ENCODE assay signal across 24 cellular contexts in the genomic region with DNA sequence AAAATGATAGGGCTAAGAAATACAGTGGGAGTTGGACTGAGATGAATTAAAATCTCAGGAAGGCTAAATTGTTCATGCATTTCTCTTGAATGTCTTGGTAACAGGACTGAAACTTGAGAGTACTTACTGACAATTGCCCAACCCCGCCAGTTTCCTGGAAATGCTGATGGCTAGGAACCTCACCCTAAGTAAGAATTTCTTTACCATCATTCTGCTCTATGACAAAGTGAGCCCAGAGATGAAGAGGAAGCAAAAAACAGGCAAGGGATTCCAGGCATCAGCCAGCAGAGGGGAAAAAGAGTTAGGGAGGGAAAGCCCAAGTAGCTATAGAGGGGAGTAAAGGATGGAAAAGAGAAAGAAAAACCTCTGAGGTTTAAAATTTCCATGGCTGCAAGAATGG.
DNase-seq lines count a peak whose midpoint lies in the region; ATAC-seq, FAIRE-seq and TF ChIP-seq lines count a peak whose summit lies in the region.
"Had no signal": no experiment of that assay in that cellular context is flagged by ENCODE, and none has a peak within 500 bp of the region (broad histone marks: within the 10 kb centered on the region; RNA-seq: fewer than 3 reads in every experiment).

No MANE protein-coding gene starts in this region.

- H3K27ac ChIP-seq in astrocyte (ENCODE audit: low read depth, low read length) (no peak overlapping the region), mesenchymal stem cell (ENCODE audit: low read length, poor library complexity, severe bottlenecking) (no peak overlapping the region), osteoblast (ENCODE audit: low read depth, low read length) (no peak overlapping the region)
- H3K27ac ChIP-seq: A549, body of pancreas, pancreas, spleen had no signal

- H3K4ac ChIP-seq in mesenchymal stem cell (ENCODE audit: low read depth in 1 of 2, low read length in 2 of 2), result no peak overlapping the region

- no peaks in the 10 kb centered on the region for H4K20me1 ChIP-seq in astrocyte (ENCODE audit: insufficient read depth, low read length)
- no peaks in the 10 kb centered on the region for H4K20me1 ChIP-seq in osteoblast (ENCODE audit: insufficient read depth, low read length)

- H3K9ac ChIP-seq in astrocyte (ENCODE audit: low read length), result no peak overlapping the region
- no peak overlapping the region for H3K9ac ChIP-seq in mesenchymal stem cell (ENCODE audit: low read length)

- H3K27ac Mint-ChIP-seq in astrocyte (ENCODE audit: unreplicated experiment), result no peak overlapping the region
- H3K27ac Mint-ChIP-seq: activated CD4-positive, alpha-beta T cell treated with anti-CD3 and anti-CD28 coated beads, Interleukin-2, amount 10 ng/mL, durations not matched to agents 7 days and 5 days; activated naive CD8-positive, alpha-beta T cell treated with anti-CD3 and anti-CD28 coated beads, Interleukin-2, amount 50 U/mL, for 24 hours; natural killer cell treated with Interleukin-12 subunit alpha and Interleukin-12 subunit beta and Interleukin-15 and Interleukin-18, amount 100 ng/mL, for 72 hours had no signal

- H2BK15ac ChIP-seq in mesenchymal stem cell (ENCODE audit: low read depth, poor library complexity, severe bottlenecking), result no peak overlapping the region

- DNase-seq in H4 (ENCODE audit: low spot score), result peak; percentile 32
- DNase-seq in astrocyte (ENCODE audit: low read depth), result peak; percentile 18
- DNase-seq in fibroblast of pulmonary artery (ENCODE audit: low read depth), result peak; percentile 17
- peak; percentile 25 for DNase-seq in mesenchymal stem cell
- DNase-seq in SKM-1 (lab: John Stamatoyannopoulos, UW; ENCODE audit: unreplicated experiment), result no peak
- no peak for DNase-seq in osteoblast (ENCODE audit: insufficient read length, low spot score, missing footprints)
- DNase-seq: activated T-cell treated with anti-CD3 and anti-CD28 coated beads, Interleukin-2, amount 50 U/mL, for 4 hours; cerebellar nuclear complex; DMS153; left ventricle myocardium superior; NCI-H2029 treated with DMSO at 0.1 percent for 48 hours; spleen had no signal

- H3K4me2 ChIP-seq in astrocyte (ENCODE audit: low read length), result no peak overlapping the region
- H3K4me2 ChIP-seq in mesenchymal stem cell (ENCODE audit: low read length, poor library complexity, severe bottlenecking), result no peak overlapping the region
- H3K4me2 ChIP-seq in osteoblast (ENCODE audit: insufficient read depth, low read length), result no peak overlapping the region
- H3K4me2 ChIP-seq: A549 had no signal

- no peak overlapping the region for H3K4me3 ChIP-seq in astrocyte (ENCODE audit: insufficient read depth, low read depth, low read length)
- H3K4me3 ChIP-seq in fibroblast of pulmonary artery (replicated peaks; ENCODE audit: low read depth, low read length), result no peak overlapping the region
- H3K4me3 ChIP-seq in mesenchymal stem cell (ENCODE audit: insufficient read depth in 1 of 2, low read depth in 1 of 2, low read length in 2 of 2), result no peak overlapping the region
- H3K4me3 ChIP-seq in osteoblast (ENCODE audit: insufficient read depth, low read length), result no peak overlapping the region
- H3K4me3 ChIP-seq: A549, body of pancreas, HAP-1, MG63, mucosa of descending colon, pancreas, spleen had no signal

- H3K4me3 Mint-ChIP-seq in astrocyte (ENCODE audit: unreplicated experiment), result no peak overlapping the region
- H3K4me3 Mint-ChIP-seq: activated CD4-positive, alpha-beta T cell treated with anti-CD3 and anti-CD28 coated beads, Interleukin-2, amount 10 ng/mL, durations not matched to agents 7 days and 5 days; activated naive CD8-positive, alpha-beta T cell treated with anti-CD3 and anti-CD28 coated beads, Interleukin-2, amount 50 U/mL, for 24 hours; activated T-cell treated with anti-CD3 and anti-CD28 coated beads, Interleukin-2, amount 50 U/mL, for 4 hours; natural killer cell treated with Interleukin-12 subunit alpha and Interleukin-12 subunit beta and Interleukin-15 and Interleukin-18, amount 100 ng/mL, for 72 hours had no signal

- H3K4me1 Mint-ChIP-seq in astrocyte (ENCODE audit: low read depth, unreplicated experiment), result no peaks in the 10 kb centered on the region
- H3K4me1 Mint-ChIP-seq: activated naive CD8-positive, alpha-beta T cell treated with anti-CD3 and anti-CD28 coated beads, Interleukin-2, amount 50 U/mL, for 24 hours had no signal

- H3K14ac ChIP-seq in mesenchymal stem cell (ENCODE audit: low read length in 2 of 2), result no peak overlapping the region

- H3K27me3 ChIP-seq in astrocyte (ENCODE audit: insufficient read depth, low read length), result no peaks in the 10 kb centered on the region
- no peaks in the 10 kb centered on the region for H3K27me3 ChIP-seq in mesenchymal stem cell (ENCODE audit: control insufficient read depth in 1 of 2, insufficient read depth in 1 of 2, low read length in 2 of 2)
- H3K27me3 ChIP-seq in osteoblast (ENCODE audit: insufficient read depth, low read length), result no peaks in the 10 kb centered on the region
- H3K27me3 ChIP-seq: BE2C, body of pancreas, MG63, pancreas, spleen had no signal

- H3K36me3 Mint-ChIP-seq in astrocyte (ENCODE audit: low read depth, unreplicated experiment), result no peaks in the 10 kb centered on the region

- no peak overlapping the region for H2BK12ac ChIP-seq in mesenchymal stem cell (ENCODE audit: low read length in 2 of 2)

- H2BK5ac ChIP-seq in mesenchymal stem cell (ENCODE audit: low read depth, low read length, poor library complexity, severe bottlenecking), result no peak overlapping the region

- H3K4me1 ChIP-seq in astrocyte (ENCODE audit: insufficient read depth, low read length) (no peaks in the 10 kb centered on the region), mesenchymal stem cell (ENCODE audit: control insufficient read depth, insufficient read depth, low read depth, low read length) (no peaks in the 10 kb centered on the region), osteoblast (ENCODE audit: insufficient read depth, low read length) (no peaks in the 10 kb centered on the region)
- H3K4me1 ChIP-seq: A549, BE2C, body of pancreas, HAP-1, pancreas, spleen had no signal

- no peaks in the 10 kb centered on the region for H3K79me1 ChIP-seq in mesenchymal stem cell (replicated peaks; ENCODE audit: low read length, poor library complexity, severe bottlenecking)

- H3K36me3 ChIP-seq in astrocyte (ENCODE audit: insufficient read depth, low read length) (no peaks in the 10 kb centered on the region), mesenchymal stem cell (ENCODE audit: control insufficient read depth in 1 of 2, insufficient read depth in 2 of 2, low read depth in 1 of 2, low read length in 2 of 2) (no peaks in the 10 kb centered on the region), osteoblast (ENCODE audit: insufficient read depth, low read length) (no peaks in the 10 kb centered on the region)
- H3K36me3 ChIP-seq: BE2C, HAP-1, MG63, pancreas, spleen had no signal

- no peak overlapping the region for H2BK120ac ChIP-seq in mesenchymal stem cell (ENCODE audit: low read depth, low read length)

- H3K79me2 ChIP-seq in astrocyte (ENCODE audit: insufficient read depth, low read length), result no peaks in the 10 kb centered on the region
- no peaks in the 10 kb centered on the region for H3K79me2 ChIP-seq in osteoblast (ENCODE audit: insufficient read depth, low read length)

- no peak overlapping the region for H4K91ac ChIP-seq in mesenchymal stem cell (ENCODE audit: low read length)

- no peak overlapping the region for H4K8ac ChIP-seq in mesenchymal stem cell (ENCODE audit: low read length)

- H2AFZ ChIP-seq in astrocyte (ENCODE audit: low read depth, low read length) (no peak overlapping the region), mesenchymal stem cell (ENCODE audit: low read depth, low read length) (no peak overlapping the region), osteoblast (ENCODE audit: low read length) (no peak overlapping the region)

- no peak overlapping the region for H3K18ac ChIP-seq in mesenchymal stem cell (ENCODE audit: low read depth in 1 of 2, low read length in 2 of 2)

- TF ChIP-seq CTCF in astrocyte (IDR thresholded peaks at IDR 0.05; ENCODE audit: insufficient read depth, low read depth, low read length) (no peak), fibroblast of pulmonary artery (IDR thresholded peaks at IDR 0.05; ENCODE audit: low read length, missing control alignments) (no peak), osteoblast (IDR thresholded peaks at IDR 0.05; ENCODE audit: extremely low read depth, low read depth, low read length) (no peak)

- ATAC-seq in HG03108 (IDR thresholded peaks at IDR 0.05; ENCODE audit: unreplicated experiment) (no peak), GM21717 (IDR thresholded peaks at IDR 0.05; ENCODE audit: unreplicated experiment) (no peak)
- ATAC-seq: activated T-cell treated with anti-CD3 and anti-CD28 coated beads, Interleukin-2, amount 50 U/mL, for 4 hours; body of pancreas; left ventricle myocardium superior; natural killer cell treated with Interleukin-12 subunit alpha and Interleukin-12 subunit beta and Interleukin-15 and Interleukin-18, amount 100 ng/mL, for 72 hours had no signal

- no peak overlapping the region for H2AK5ac ChIP-seq in mesenchymal stem cell (ENCODE audit: low read length, severe bottlenecking)

- no peaks in the 10 kb centered on the region for H3K27me3 Mint-ChIP-seq in astrocyte (ENCODE audit: low read depth, unreplicated experiment)
- H3K27me3 Mint-ChIP-seq: activated CD4-positive, alpha-beta T cell treated with anti-CD3 and anti-CD28 coated beads, Interleukin-2, amount 10 ng/mL, durations not matched to agents 7 days and 5 days; activated naive CD8-positive, alpha-beta T cell treated with anti-CD3 and anti-CD28 coated beads, Interleukin-2, amount 50 U/mL, for 24 hours; natural killer cell treated with Interleukin-12 subunit alpha and Interleukin-12 subunit beta and Interleukin-15 and Interleukin-18, amount 100 ng/mL, for 72 hours had no signal

- no peaks in the 10 kb centered on the region for H3K9me3 Mint-ChIP-seq in astrocyte (ENCODE audit: unreplicated experiment)
- H3K9me3 Mint-ChIP-seq: activated CD4-positive, alpha-beta T cell treated with anti-CD3 and anti-CD28 coated beads, Interleukin-2, amount 10 ng/mL, durations not matched to agents 7 days and 5 days had no signal

- H3K9me3 ChIP-seq in astrocyte (ENCODE audit: insufficient read depth, low read depth, low read length) (no peaks in the 10 kb centered on the region), mesenchymal stem cell (ENCODE audit: control insufficient read depth, low read length) (no peaks in the 10 kb centered on the region), osteoblast (ENCODE audit: low read depth, low read length) (no peaks in the 10 kb centered on the region)
- H3K9me3 ChIP-seq: A549, BE2C, body of pancreas, HAP-1, MG63, mucosa of descending colon, pancreas, spleen had no signal

- no peak for FAIRE-seq in astrocyte (lab: Jason Lieb, UNC)
- FAIRE-seq: A549 had no signal

- H3K23ac ChIP-seq in mesenchymal stem cell (ENCODE audit: low read length in 2 of 2), result no peak overlapping the region

- 100% methylated on average over 1 of the region's 1 CpG for WGBS in mesenchymal stem cell

Comparison
In these comparisons a context has a peak if more than half of its experiments do, and no peak if none do; other contexts are left out.
1. DNase-seq: peak in H4 (single experiment), astrocyte (single experiment), fibroblast of pulmonary artery (single experiment) and mesenchymal stem cell (single experiment); none in SKM-1 (single experiment) and osteoblast (single experiment).